In the genomic region with DNA sequence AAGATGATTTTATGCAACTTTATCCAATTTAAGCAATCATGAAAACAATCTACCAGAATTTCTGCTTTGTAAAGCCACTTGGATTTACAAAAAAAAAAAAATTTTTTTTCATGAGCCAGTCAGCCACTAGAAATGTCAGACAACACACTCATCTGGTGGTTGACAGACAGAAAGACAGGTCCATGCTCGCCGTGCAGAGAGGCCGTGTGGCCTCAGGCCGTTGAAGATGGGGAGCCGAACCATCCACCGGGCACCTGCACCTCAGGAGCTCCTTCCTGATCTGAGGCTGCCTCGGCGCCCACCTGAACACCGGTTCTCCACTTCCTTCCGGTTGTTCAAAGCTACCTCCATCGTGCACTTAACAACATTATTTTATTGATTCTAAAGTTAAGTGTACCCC, we compare ENCODE assay signal across 23 cellular contexts.
"Had no signal": no experiment of that assay in that cellular context is flagged by ENCODE, and none has a peak within 500 bp of the region (broad histone marks: within the 10 kb centered on the region; RNA-seq: fewer than 3 reads in every experiment).

No MANE protein-coding gene starts in this region.

- DNase-seq: NCI-H1092, NCI-H1105 treated with DMSO at 0.1 percent for 48 hours, NCI-H1417 treated with DMSO at 0.1 percent for 48 hours, NCI-H146, NCI-H1694 treated with DMSO at 0.1 percent for 48 hours, NCI-H1930, NCI-H2081, NCI-H2171, NCI-H226, NCI-H446, NCI-H510A, NCI-H524 treated with DMSO at 0.1 percent for 48 hours, NCI-H69, NCI-H774, RPMI8226, SHP77 treated with DMSO at 0.1 percent for 48 hours, SJCRH30 had no signal

- H3K4me1 ChIP-seq: SJCRH30 had no signal

- H3K27me3 ChIP-seq: SJCRH30 had no signal

- ATAC-seq: K562, Right ventricle myocardium inferior, SK-N-SH treated with all-trans-retinoic acid at 6 μM for 48 hours had no signal

- H3K9me3 ChIP-seq: SJCRH30 had no signal

- H3K27ac Mint-ChIP-seq: IgD-negative memory B cell had no signal

- H3K36me3 ChIP-seq: SJCRH30 had no signal

- H3K4me1 Mint-ChIP-seq: IgD-negative memory B cell had no signal

- H3K27ac ChIP-seq: HL-60, KMS-11, SJCRH30 had no signal

- H3K36me3 Mint-ChIP-seq: IgD-negative memory B cell had no signal

- H3K4me3 Mint-ChIP-seq: IgD-negative memory B cell had no signal
